36 cellular contexts compared by ENCODE assay signal in genomic region chr7:1496531-1497292, GRCh38. TPM values are rescaled to one million over a fixed set of nuclear protein-coding genes. Genes with fewer than 3 reads are reported as not detected.
"Had no signal": no experiment of that assay in that cellular context is flagged by ENCODE, and none has a peak within 500 bp of the region (broad histone marks: within the 10 kb centered on the region; RNA-seq: fewer than 3 reads in every experiment).

No MANE protein-coding gene starts in this region.

- H3K4me3 ChIP-seq: ascending aorta, cardiac muscle cell had no signal

- H3K27me3 Mint-ChIP-seq: activated B cell treated with CpG ODN at 0.5 μM for 24 hours; activated CD4-positive, alpha-beta memory T cell treated with anti-CD3 and anti-CD28 coated beads, Interleukin-2, amount 10 ng/mL, durations not matched to agents 7 days and 5 days; activated CD4-positive, alpha-beta T cell treated with anti-CD3 and anti-CD28 coated beads for 36 hours; activated CD4-positive, alpha-beta T cell treated with anti-CD3 and anti-CD28 coated beads, Interleukin-2, amount 10 ng/mL, durations not matched to agents 7 days and 5 days; activated CD8-positive, alpha-beta memory T cell treated with anti-CD3 and anti-CD28 coated beads, Interleukin-2, amount 10 ng/mL, durations not matched to agents 7 days and 5 days; activated naive CD4-positive, alpha-beta T cell treated with anti-CD3 and anti-CD28 coated beads, Interleukin-2, amount 10 ng/mL, durations not matched to agents 7 days and 5 days; activated naive CD4-positive, alpha-beta T cell treated with anti-CD3 and anti-CD28 coated beads, Interleukin-2, amount 50 U/mL, for 24 hours; activated naive CD8-positive, alpha-beta T cell; activated naive CD8-positive, alpha-beta T cell treated with anti-CD3 and anti-CD28 coated beads, Interleukin-2, amount 10 ng/mL, durations not matched to agents 7 days and 5 days; activated naive CD8-positive, alpha-beta T cell treated with anti-CD3 and anti-CD28 coated beads, Interleukin-2, amount 50 U/mL, for 24 hours; activated T-cell treated with anti-CD3 and anti-CD28 coated beads, Interleukin-2, amount 50 U/mL, for 24 hours; brain; central memory CD8-positive, alpha-beta T cell had no signal

- H3K27ac ChIP-seq: ascending aorta, cardiac muscle cell, VCaP had no signal

- H3K4me3 Mint-ChIP-seq: activated B cell treated with CpG ODN at 0.5 μM for 24 hours; activated CD4-positive, alpha-beta memory T cell treated with anti-CD3 and anti-CD28 coated beads, Interleukin-2, amount 10 ng/mL, durations not matched to agents 7 days and 5 days; activated CD4-positive, alpha-beta T cell treated with anti-CD3 and anti-CD28 coated beads for 36 hours; activated CD4-positive, alpha-beta T cell treated with anti-CD3 and anti-CD28 coated beads, Interleukin-2, amount 10 ng/mL, durations not matched to agents 7 days and 5 days; activated CD8-positive, alpha-beta memory T cell treated with anti-CD3 and anti-CD28 coated beads, Interleukin-2, amount 10 ng/mL, durations not matched to agents 7 days and 5 days; activated naive CD4-positive, alpha-beta T cell treated with anti-CD3 and anti-CD28 coated beads, Interleukin-2, amount 10 ng/mL, durations not matched to agents 7 days and 5 days; activated naive CD4-positive, alpha-beta T cell treated with anti-CD3 and anti-CD28 coated beads, Interleukin-2, amount 50 U/mL, for 24 hours; activated naive CD8-positive, alpha-beta T cell; activated naive CD8-positive, alpha-beta T cell treated with anti-CD3 and anti-CD28 coated beads, Interleukin-2, amount 10 ng/mL, durations not matched to agents 7 days and 5 days; activated naive CD8-positive, alpha-beta T cell treated with anti-CD3 and anti-CD28 coated beads, Interleukin-2, amount 50 U/mL, for 24 hours; activated T-cell treated with anti-CD3 and anti-CD28 coated beads, Interleukin-2, amount 50 U/mL, for 24 hours; brain; central memory CD8-positive, alpha-beta T cell; T-helper 1 cell treated with Interleukin-12 subunit alpha and Interleukin-12 subunit beta and Interleukin-4 antibody, amounts not matched to agents 30 μg/mL and 1 μg/mL, for 36 hours; T-helper 2 cell treated with Interferon-gamma antibody and Interleukin-4, amounts not matched to agents 5 μg/mL and 100 μg/mL, for 36 hours had no signal

- H3K4me1 Mint-ChIP-seq: activated CD8-positive, alpha-beta memory T cell treated with anti-CD3 and anti-CD28 coated beads, Interleukin-2, amount 10 ng/mL, durations not matched to agents 7 days and 5 days; activated naive CD8-positive, alpha-beta T cell treated with anti-CD3 and anti-CD28 coated beads, Interleukin-2, amount 10 ng/mL, durations not matched to agents 7 days and 5 days had no signal

- DNase-seq: activated B cell treated with CpG ODN at 0.5 μM for 24 hours; activated CD4-positive, alpha-beta memory T cell treated with anti-CD3 and anti-CD28 coated beads, Interleukin-2, amount 10 ng/mL, durations not matched to agents 7 days and 5 days; activated CD4-positive, alpha-beta T cell treated with anti-CD3 and anti-CD28 coated beads for 36 hours; activated CD4-positive, alpha-beta T cell treated with anti-CD3 and anti-CD28 coated beads for 48 hours; activated CD4-positive, alpha-beta T cell treated with anti-CD3 and anti-CD28 coated beads, Interleukin-2, amount 10 ng/mL, durations not matched to agents 7 days and 5 days; activated CD4-positive, alpha-beta T cell treated with anti-CD3 and anti-CD28 coated beads, Interleukin-2, amount 50 U/mL, for 48 hours; activated CD4-positive, CD25-positive, alpha-beta regulatory T cell treated with anti-CD3 and anti-CD28 coated beads, Interleukin-2, amount 50 U/mL, for 72 hours; activated CD8-positive, alpha-beta memory T cell treated with anti-CD3 and anti-CD28 coated beads for 24 hours; activated CD8-positive, alpha-beta memory T cell treated with anti-CD3 and anti-CD28 coated beads, Interleukin-2, amount 10 ng/mL, durations not matched to agents 7 days and 5 days; activated CD8-positive, alpha-beta memory T cell treated with anti-CD3 and anti-CD28 coated beads, Interleukin-2, amount 50 U/mL, for 48 hours; activated effector memory CD4-positive, alpha-beta T cell treated with Interleukin-2 at 50 U/mL for 16 hours; activated gamma-delta T cell; activated naive CD4-positive, alpha-beta T cell treated with anti-CD3 and anti-CD28 coated beads, Interleukin-2, amount 10 ng/mL, durations not matched to agents 7 days and 5 days; activated naive CD4-positive, alpha-beta T cell treated with Interleukin-2 at 50 U/mL for 16 hours; activated naive CD8-positive, alpha-beta T cell treated with anti-CD3 and anti-CD28 coated beads, Interleukin-2, amount 10 ng/mL, durations not matched to agents 7 days and 5 days; activated naive CD8-positive, alpha-beta T cell treated with anti-CD3 and anti-CD28 coated beads, Interleukin-2, amount 50 U/mL, for 24 hours; activated T-cell treated with anti-CD3 and anti-CD28 coated beads, Interleukin-2, amount 50 U/mL, for 24 hours; activated T-cell treated with anti-CD3 and anti-CD28 coated beads, Interleukin-2, amount 50 U/mL, for 48 hours; amygdala; anterior cingulate cortex; cerebellar nuclear complex; T-helper 1 cell; T-helper 2 cell; T-helper 9 cell had no signal

- FAIRE-seq: bronchial epithelial cell, TTC549 had no signal

- H3K4me1 ChIP-seq: ascending aorta had no signal

- H3K27me3 ChIP-seq: ascending aorta, cardiac muscle cell had no signal

- H3K9me3 ChIP-seq: ascending aorta had no signal

- H3K9me3 Mint-ChIP-seq: activated B cell treated with CpG ODN at 0.5 μM for 24 hours; activated CD4-positive, alpha-beta memory T cell treated with anti-CD3 and anti-CD28 coated beads, Interleukin-2, amount 10 ng/mL, durations not matched to agents 7 days and 5 days; activated CD4-positive, alpha-beta T cell treated with anti-CD3 and anti-CD28 coated beads, Interleukin-2, amount 10 ng/mL, durations not matched to agents 7 days and 5 days; activated naive CD4-positive, alpha-beta T cell treated with anti-CD3 and anti-CD28 coated beads, Interleukin-2, amount 10 ng/mL, durations not matched to agents 7 days and 5 days; activated naive CD4-positive, alpha-beta T cell treated with anti-CD3 and anti-CD28 coated beads, Interleukin-2, amount 50 U/mL, for 24 hours; activated naive CD8-positive, alpha-beta T cell treated with anti-CD3 and anti-CD28 coated beads, Interleukin-2, amount 10 ng/mL, durations not matched to agents 7 days and 5 days; activated naive CD8-positive, alpha-beta T cell treated with anti-CD3 and anti-CD28 coated beads, Interleukin-2, amount 50 U/mL, for 24 hours; activated T-cell treated with anti-CD3 and anti-CD28 coated beads, Interleukin-2, amount 50 U/mL, for 24 hours; activated T-helper 2 cell treated with anti-CD3 and anti-CD28 coated beads, Interferon-gamma antibody, Interleukin-2, Interleukin-4, amounts not matched to agents 10 μg/mL and 5 μg/mL and 100 μg/mL, durations not matched to agents 14 hours and 24 hours and 36 hours; brain; central memory CD8-positive, alpha-beta T cell; T-helper 1 cell treated with Interleukin-12 subunit alpha and Interleukin-12 subunit beta and Interleukin-4 antibody, amounts not matched to agents 30 μg/mL and 1 μg/mL, for 36 hours; T-helper 2 cell treated with Interferon-gamma antibody and Interleukin-4, amounts not matched to agents 5 μg/mL and 100 μg/mL, for 36 hours had no signal

- ATAC-seq: activated CD4-positive, alpha-beta T cell treated with anti-CD3 and anti-CD28 coated beads for 36 hours; activated CD8-positive, alpha-beta memory T cell treated with anti-CD3 and anti-CD28 coated beads, Interleukin-2, amount 10 ng/mL, durations not matched to agents 7 days and 5 days; activated naive CD8-positive, alpha-beta T cell treated with anti-CD3 and anti-CD28 coated beads, Interleukin-2, amount 50 U/mL, for 24 hours had no signal

- H3K27ac Mint-ChIP-seq: activated B cell treated with CpG ODN at 0.5 μM for 24 hours; activated CD4-positive, alpha-beta memory T cell treated with anti-CD3 and anti-CD28 coated beads, Interleukin-2, amount 10 ng/mL, durations not matched to agents 7 days and 5 days; activated CD4-positive, alpha-beta T cell treated with anti-CD3 and anti-CD28 coated beads for 36 hours; activated CD4-positive, alpha-beta T cell treated with anti-CD3 and anti-CD28 coated beads, Interleukin-2, amount 10 ng/mL, durations not matched to agents 7 days and 5 days; activated CD8-positive, alpha-beta memory T cell treated with anti-CD3 and anti-CD28 coated beads, Interleukin-2, amount 10 ng/mL, durations not matched to agents 7 days and 5 days; activated naive CD4-positive, alpha-beta T cell treated with anti-CD3 and anti-CD28 coated beads, Interleukin-2, amount 10 ng/mL, durations not matched to agents 7 days and 5 days; activated naive CD4-positive, alpha-beta T cell treated with anti-CD3 and anti-CD28 coated beads, Interleukin-2, amount 50 U/mL, for 24 hours; activated naive CD8-positive, alpha-beta T cell; activated naive CD8-positive, alpha-beta T cell treated with anti-CD3 and anti-CD28 coated beads, Interleukin-2, amount 10 ng/mL, durations not matched to agents 7 days and 5 days; activated naive CD8-positive, alpha-beta T cell treated with anti-CD3 and anti-CD28 coated beads, Interleukin-2, amount 50 U/mL, for 24 hours; activated T-cell treated with anti-CD3 and anti-CD28 coated beads, Interleukin-2, amount 50 U/mL, for 24 hours; activated T-helper 2 cell treated with anti-CD3 and anti-CD28 coated beads, Interferon-gamma antibody, Interleukin-2, Interleukin-4, amounts not matched to agents 10 μg/mL and 5 μg/mL and 100 μg/mL, durations not matched to agents 14 hours and 24 hours and 36 hours; brain; T-helper 1 cell treated with Interleukin-12 subunit alpha and Interleukin-12 subunit beta and Interleukin-4 antibody, amounts not matched to agents 30 μg/mL and 1 μg/mL, for 36 hours; T-helper 2 cell treated with Interferon-gamma antibody and Interleukin-4, amounts not matched to agents 5 μg/mL and 100 μg/mL, for 36 hours had no signal

RNA-seq across cellular contexts. Expression of gene TMEM184A, which starts 59.3 kb away (rescaled TPM):
- total RNA-seq: activated B cell treated with CpG ODN at 0.5 μM for 24 hours; activated CD4-positive, alpha-beta memory T cell treated with anti-CD3 and anti-CD28 coated beads, Interleukin-2, amount 10 ng/mL, durations not matched to agents 7 days and 5 days; activated CD4-positive, alpha-beta T cell treated with anti-CD3 and anti-CD28 coated beads, Interleukin-2, amount 10 ng/mL, durations not matched to agents 7 days and 5 days; activated CD8-positive, alpha-beta memory T cell treated with anti-CD3 and anti-CD28 coated beads, Interleukin-2, amount 10 ng/mL, durations not matched to agents 7 days and 5 days; activated naive CD8-positive, alpha-beta T cell treated with anti-CD3 and anti-CD28 coated beads, Interleukin-2, amount 10 ng/mL, durations not matched to agents 7 days and 5 days; ascending aorta had no signal
